In genomic region chr1:16386454-16387113, GRCh38 we compare ENCODE assay signal across 9 cellular contexts. TPM values are rescaled to one million over a fixed set of nuclear protein-coding genes. Genes with fewer than 3 reads are reported as not detected.
A peak's percentile ranks its signal among the peaks of the same experiment; 100 is the strongest.
DNase-seq lines count a peak whose midpoint lies in the region; ATAC-seq, FAIRE-seq and TF ChIP-seq lines count a peak whose summit lies in the region.
"Had no signal": no experiment of that assay in that cellular context is flagged by ENCODE, and none has a peak within 500 bp of the region (broad histone marks: within the 10 kb centered on the region; RNA-seq: fewer than 3 reads in every experiment).

No MANE protein-coding gene starts in this region.

- dilution Hi-C loops in keratinocyte (cut with MboI; ENCODE audit: extremely low pct_ligation_motif_present, low sequenced_read_pairs) = no loop called here

- DNase-seq in ACHN (peak; percentile 83), HK-2 (ENCODE audit: unreplicated experiment) (peak; percentile 36), astrocyte of the cerebellum (ENCODE audit: low read depth) (peak; percentile 20), keratinocyte (ENCODE audit: low read depth, low spot score) (no peak), suprapubic skin (ENCODE audit: low spot score in 2 of 2) (no peak), NCI-H1694 treated with DMSO at 0.1 percent for 48 hours (lab: John Stamatoyannopoulos, UW) (no peak), NCI-H1105 treated with DMSO at 0.1 percent for 48 hours (lab: John Stamatoyannopoulos, UW) (no peak)

- in situ Hi-C loops in ACHN (cut with HindIII; ENCODE audit: low pct_ligation_motif_present, low pct_unique_long_range_greater_than_20kb, low sequenced_read_pairs) = no loop called here
- in situ Hi-C loops in astrocyte of the cerebellum (cut with HindIII; ENCODE audit: low sequenced_read_pairs) = loop anchor here (5.0 kb wide), 1 partner anchor 46 kb away; no protein-coding TSS in a partner anchor

- H3K36me3 ChIP-seq in keratinocyte (ENCODE audit: control insufficient read depth in 2 of 2, extremely low read depth in 1 of 2, insufficient read depth in 2 of 2, low read length in 2 of 2) = peaks cover 0 to 6% of the 10 kb centered on the region in 2 experiments
- no peaks in the 10 kb centered on the region for H3K36me3 ChIP-seq in suprapubic skin

- ATAC-seq in HG03025 (IDR thresholded peaks at IDR 0.05; ENCODE audit: low FRiP score, unreplicated experiment) = no peak

- peaks cover 12% of the 10 kb centered on the region for H3K9me1 ChIP-seq in keratinocyte (ENCODE audit: control insufficient read depth, extremely low read depth, insufficient read depth, low read length)

- TF ChIP-seq EP300 in suprapubic skin (IDR thresholded peaks at IDR 0.05) = no peak

- H3K9me3 ChIP-seq in keratinocyte (ENCODE audit: control insufficient read depth, low read depth, low read length) (no peaks in the 10 kb centered on the region), suprapubic skin (no peaks in the 10 kb centered on the region)

- H3K4me3 ChIP-seq in astrocyte of the cerebellum (ENCODE audit: low read depth, low read length) = no peak overlapping the region
- peak overlapping the region in 2 of 3 experiments; percentile 37 to 49 for H3K4me3 ChIP-seq in keratinocyte (ENCODE audit: control insufficient read depth in 2 of 3, extremely low read depth in 1 of 3, insufficient read depth in 2 of 3, low read depth in 1 of 3, low read length in 3 of 3)
- H3K4me3 ChIP-seq in suprapubic skin = peak overlapping the region; percentile 41

- H2AFZ ChIP-seq in keratinocyte (ENCODE audit: control insufficient read depth, low read length) = no peak overlapping the region

- peaks cover 33% of the 10 kb centered on the region for H3K4me1 ChIP-seq in keratinocyte (ENCODE audit: control insufficient read depth, extremely low read depth, insufficient read depth, low read length)
- H3K4me1 ChIP-seq in suprapubic skin = peaks cover 49% of the 10 kb centered on the region

- H3K9ac ChIP-seq in keratinocyte (ENCODE audit: control insufficient read depth, extremely low read depth, insufficient read depth, low read length) = no peak overlapping the region

- TF ChIP-seq POLR2A in suprapubic skin (IDR thresholded peaks at IDR 0.05) = no peak

- no peaks in the 10 kb centered on the region for H3K27me3 ChIP-seq in keratinocyte (ENCODE audit: control insufficient read depth, extremely low read depth, insufficient read depth, low read length)
- no peaks in the 10 kb centered on the region for H3K27me3 ChIP-seq in suprapubic skin

- peaks cover 94% of the 10 kb centered on the region for H3K79me2 ChIP-seq in keratinocyte (ENCODE audit: control insufficient read depth, insufficient read depth, low read length)

- H3K4me2 ChIP-seq in keratinocyte (ENCODE audit: control insufficient read depth, extremely low read depth, insufficient read depth, low read depth, low read length) = peak overlapping the region; percentile 88

- WGBS in suprapubic skin = 31% methylated on average over 5 of the region's 5 CpGs

- FAIRE-seq in keratinocyte (lab: Jason Lieb, UNC) = peak; percentile 87

- TF ChIP-seq CTCF in astrocyte of the cerebellum (IDR thresholded peaks at IDR 0.05; ENCODE audit: low read depth, low read length, missing control alignments) (no peak), keratinocyte (optimal IDR thresholded peaks at IDR 0.05 in 1 of 3, IDR thresholded peaks at IDR 0.05 in 1 of 3, conservative IDR thresholded peaks at IDR 0.05 in 1 of 3; ENCODE audit: extremely low read depth in 1 of 3, insufficient read depth in 2 of 3, low read length in 3 of 3) (no peak), suprapubic skin (IDR thresholded peaks at IDR 0.05) (no peak)

- peaks cover 51% of the 10 kb centered on the region for H4K20me1 ChIP-seq in keratinocyte (ENCODE audit: control insufficient read depth, extremely low read depth, insufficient read depth, low read length)

- H3K27ac ChIP-seq in keratinocyte (ENCODE audit: control insufficient read depth, insufficient read depth, low read length) (peak overlapping the region; percentile 22), suprapubic skin (peak overlapping the region; percentile 33)

RNA-seq across cellular contexts. Expression of gene SZRD1, which starts 19.5 kb away (rescaled TPM):
- polyA plus RNA-seq in keratinocyte = 68.7 to 106 TPM (median 74.1 TPM) in 3 replicates
- 15.9 TPM for polyA plus RNA-seq in keratinocyte (2011; ENCODE audit: low read depth)
- polyA plus RNA-seq in keratinocyte (2011; cell fraction: cytosol; rRNA removed) = 97.4 and 123 TPM in 2 replicates
- 51.5 and 63.8 TPM in 2 replicates for polyA plus RNA-seq in keratinocyte (2011; cell fraction: nucleus; rRNA removed)
- polyA plus RNA-seq in keratinocyte (2012; ENCODE audit: low replicate concordance) = 46.3 and 98.1 TPM in 2 replicates
- 61.1 to 116 TPM (median 67.7 TPM) in 3 replicates for polyA minus RNA-seq in keratinocyte
- polyA minus RNA-seq in keratinocyte (2011; cell fraction: cytosol; rRNA and poly(A)+ RNA removed) = 87.9 TPM
- polyA minus RNA-seq in keratinocyte (2011; cell fraction: nucleus; rRNA and poly(A)+ RNA removed) = 23.2 and 34.7 TPM in 2 replicates
- 10 to 100 TPM; 48.0 to 59.5 (median 58.0) TPM for total RNA-seq in suprapubic skin

RNA-seq across cellular contexts. Expression of gene FBXO42, which starts 34.3 kb away (rescaled TPM):
- polyA plus RNA-seq in keratinocyte = 14.1 to 18.0 TPM (median 15.8 TPM) in 3 replicates
- 5.3 TPM for polyA plus RNA-seq in keratinocyte (2011; ENCODE audit: low read depth)
- 12.1 and 14.3 TPM in 2 replicates for polyA plus RNA-seq in keratinocyte (2011; cell fraction: cytosol; rRNA removed)
- polyA plus RNA-seq in keratinocyte (2011; cell fraction: nucleus; rRNA removed) = 30.5 and 34.1 TPM in 2 replicates
- polyA plus RNA-seq in keratinocyte (2012; ENCODE audit: low replicate concordance) = 9.9 and 17.7 TPM in 2 replicates
- 21.3 to 24.7 TPM (median 23.3 TPM) in 3 replicates for polyA minus RNA-seq in keratinocyte
- 12.1 TPM for polyA minus RNA-seq in keratinocyte (2011; cell fraction: cytosol; rRNA and poly(A)+ RNA removed)
- polyA minus RNA-seq in keratinocyte (2011; cell fraction: nucleus; rRNA and poly(A)+ RNA removed) = 18.6 and 33.8 TPM in 2 replicates
- 10 to 100 TPM; 51.1 to 61.4 (median 55.5) TPM for total RNA-seq in suprapubic skin

RNA-seq across cellular contexts. Expression of gene SPATA21, which starts 50.6 kb away (rescaled TPM):
- polyA plus RNA-seq in keratinocyte = 0.04 TPM in 1 of 3 replicates, not detected in the others
- not detected for polyA plus RNA-seq in keratinocyte (2011; ENCODE audit: low read depth)
- not detected in 2 replicates for polyA plus RNA-seq in keratinocyte (2011; cell fraction: cytosol; rRNA removed)
- polyA plus RNA-seq in keratinocyte (2011; cell fraction: nucleus; rRNA removed) = not detected in 2 replicates
- polyA plus RNA-seq in keratinocyte (2012; ENCODE audit: low replicate concordance) = not detected in 2 replicates
- polyA minus RNA-seq in keratinocyte = 0.16 TPM in 1 of 3 replicates, not detected in the others
- polyA minus RNA-seq in keratinocyte (2011; cell fraction: cytosol; rRNA and poly(A)+ RNA removed) = not detected
- polyA minus RNA-seq in keratinocyte (2011; cell fraction: nucleus; rRNA and poly(A)+ RNA removed) = not detected in 2 replicates
- not detected for total RNA-seq in suprapubic skin
- total RNA-seq: dermis microvascular lymphatic vessel endothelial cell had no signal

RNA-seq across cellular contexts. Expression of gene NECAP2, which starts 53.9 kb away (rescaled TPM):
- polyA plus RNA-seq in keratinocyte = 75.7 to 90.2 TPM (median 84.9 TPM) in 3 replicates
- 18.9 TPM for polyA plus RNA-seq in keratinocyte (2011; ENCODE audit: low read depth)
- 83.1 and 87.7 TPM in 2 replicates for polyA plus RNA-seq in keratinocyte (2011; cell fraction: cytosol; rRNA removed)
- 76.6 and 86.6 TPM in 2 replicates for polyA plus RNA-seq in keratinocyte (2011; cell fraction: nucleus; rRNA removed)
- polyA plus RNA-seq in keratinocyte (2012; ENCODE audit: low replicate concordance) = 49.4 and 62.3 TPM in 2 replicates
- polyA minus RNA-seq in keratinocyte = 62.3 to 84.4 TPM (median 67.7 TPM) in 3 replicates
- 79.4 TPM for polyA minus RNA-seq in keratinocyte (2011; cell fraction: cytosol; rRNA and poly(A)+ RNA removed)
- 39.8 and 60.2 TPM in 2 replicates for polyA minus RNA-seq in keratinocyte (2011; cell fraction: nucleus; rRNA and poly(A)+ RNA removed)
- 100 to 1,000 TPM in 1 of 4 donors, 10 to 100 TPM in 3; 71.4 to 100 (median 80.6) TPM for total RNA-seq in suprapubic skin

Comparison
In these comparisons a context has a peak if more than half of its experiments do, and no peak if none do; other contexts are left out.
1. DNase-seq: peak in ACHN (single experiment), HK-2 (single experiment) and astrocyte of the cerebellum (single experiment); none in keratinocyte (single experiment), suprapubic skin (0 of 2), NCI-H1694 treated with DMSO at 0.1 percent for 48 hours (single experiment) and NCI-H1105 treated with DMSO at 0.1 percent for 48 hours (single experiment).